In genomic region chr7:131252976-131253375, GRCh38 we compare ENCODE assay signal across 6 cellular contexts.
"Had no signal": no experiment of that assay in that cellular context is flagged by ENCODE, and none has a peak within 500 bp of the region (broad histone marks: within the 10 kb centered on the region; RNA-seq: fewer than 3 reads in every experiment).

No MANE protein-coding gene starts in this region.

- H3K27ac Mint-ChIP-seq: IgD-negative memory B cell had no signal

- H3K4me3 ChIP-seq: K562 had no signal

- H3K27ac ChIP-seq: HL-60, KMS-11 had no signal

- DNase-seq: KG1 had no signal

- ATAC-seq: HepG2, K562 had no signal

- H3K9ac ChIP-seq: KMS-11 had no signal

- H3K4me1 Mint-ChIP-seq: IgD-negative memory B cell had no signal

- H3K4me2 ChIP-seq: KMS-11 had no signal
